8 cellular contexts compared by ENCODE assay signal in the genomic region with DNA sequence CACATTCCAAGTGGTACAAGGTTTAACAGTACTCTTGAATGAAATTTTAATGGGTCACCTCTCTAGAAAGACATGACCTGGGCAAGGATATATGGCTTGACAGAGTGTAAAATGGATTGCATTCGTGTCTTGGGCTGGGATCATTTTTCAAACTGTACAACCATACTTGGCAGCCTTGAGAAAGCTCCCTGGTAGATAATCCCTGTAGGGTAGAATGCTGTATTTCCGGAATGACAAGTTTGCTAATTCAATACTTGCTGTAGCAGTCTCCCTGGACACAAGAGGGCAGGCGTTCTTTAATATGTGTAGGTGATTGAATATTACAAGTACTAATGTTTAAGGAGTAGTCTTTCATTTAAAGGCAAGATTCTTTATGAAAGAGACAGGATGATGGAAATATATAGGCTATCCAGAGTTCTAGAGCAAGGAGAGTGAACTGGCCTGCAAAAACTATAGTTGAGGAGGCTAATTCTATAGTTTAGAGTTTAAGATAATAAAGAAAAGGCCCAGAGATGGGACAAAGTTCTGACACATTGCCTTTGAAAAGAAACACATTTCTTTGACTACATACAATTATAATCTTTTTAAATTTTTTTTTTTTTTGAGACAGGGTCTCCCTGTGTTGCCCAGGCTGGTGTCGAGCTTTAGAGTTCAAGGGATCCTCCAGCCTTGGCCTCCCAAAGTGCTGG. TPM values are rescaled to one million over a fixed set of nuclear protein-coding genes. Genes with fewer than 3 reads are reported as not detected.
DNase-seq lines count a peak whose midpoint lies in the region; ATAC-seq and TF ChIP-seq lines count a peak whose summit lies in the region.

No MANE protein-coding gene starts in this region.

- H3K4me1 ChIP-seq in DOHH2 (ENCODE audit: control insufficient read depth, low read length): peaks cover 13% of the 10 kb centered on the region
- H3K4me1 ChIP-seq in thyroid gland: no peaks in the 10 kb centered on the region

- ATAC-seq in left ventricle myocardium superior (peak; percentile 75), HG02623 (IDR thresholded peaks at IDR 0.05; ENCODE audit: unreplicated experiment) (no peak), GM18498 (IDR thresholded peaks at IDR 0.05; ENCODE audit: unreplicated experiment) (no peak)
- ATAC-seq in stimulated activated naive CD8-positive, alpha-beta T cell treated with anti-CD3 and anti-CD28 coated beads, Interleukin-15, Interleukin-2, amounts not matched to agents 100 U/mL and 50 U/mL, for 24 hours: no peak

- no peak overlapping the region for H3K4me2 ChIP-seq in DOHH2 (ENCODE audit: low read length)

- 35 to 36% methylated on average over 4 of the region's 4 CpGs for WGBS in thyroid gland, 2 donors

- H3K27ac ChIP-seq in DOHH2 (ENCODE audit: low read depth, low read length) (no peak overlapping the region), SK-N-MC (no peak overlapping the region), thyroid gland (no peak overlapping the region)

- no peak for TF ChIP-seq POLR2A in thyroid gland (IDR thresholded peaks at IDR 0.05)

- H3K9ac ChIP-seq in SK-N-MC (ENCODE audit: insufficient read length): no peak overlapping the region

- H3F3A ChIP-seq in DOHH2 (ENCODE audit: control insufficient read depth, insufficient read depth): no peaks in the 10 kb centered on the region

- no peaks in the 10 kb centered on the region for H4K20me1 ChIP-seq in DOHH2 (ENCODE audit: control insufficient read depth, insufficient read depth, low read depth, low read length)

- DNase-seq in LHCN-M2 (ENCODE audit: low read depth) (peak; percentile 15), SK-N-MC (ENCODE audit: low read depth, low spot score) (peak; percentile 28), left ventricle myocardium superior (no peak), thyroid gland (peak; percentile 64 to 71)
- DNase-seq in stimulated activated naive CD8-positive, alpha-beta T cell treated with anti-CD3 and anti-CD28 coated beads, Interleukin-15, Interleukin-2, amounts not matched to agents 100 U/mL and 50 U/mL, for 24 hours: no peak

- H3K36me3 ChIP-seq in DOHH2 (ENCODE audit: control insufficient read depth, low read length) (no peaks in the 10 kb centered on the region), SK-N-MC (ENCODE audit: insufficient read depth, low read length) (no peaks in the 10 kb centered on the region), thyroid gland (no peaks in the 10 kb centered on the region)

- H3K9me3 ChIP-seq in DOHH2 (ENCODE audit: control insufficient read depth, insufficient read depth, low read length): no peaks in the 10 kb centered on the region
- H3K9me3 ChIP-seq in SK-N-MC (ENCODE audit: low read depth, low read length): no peaks in the 10 kb centered on the region
- H3K9me3 ChIP-seq in thyroid gland: no peaks in the 10 kb centered on the region

- H3K79me2 ChIP-seq in DOHH2 (ENCODE audit: control insufficient read depth, low read length): no peaks in the 10 kb centered on the region

- intact Hi-C loops in left ventricle myocardium superior (cut with micrococcal nuclease) (loop anchor here (5.0 kb wide), 1 partner anchor 103 kb away; no protein-coding TSS in a partner anchor), thyroid gland (cut with DNase I) (no loop called here)

- no peaks in the 10 kb centered on the region for H3K9me2 ChIP-seq in DOHH2 (replicated peaks; ENCODE audit: control insufficient read depth, low read length)

- no peak overlapping the region for H3K4me3 ChIP-seq in DOHH2 (ENCODE audit: low read length)
- no peak overlapping the region for H3K4me3 ChIP-seq in SK-N-MC
- no peak overlapping the region for H3K4me3 ChIP-seq in thyroid gland (replicated peaks in 1 of 3)

- peak; percentile 73 for TF ChIP-seq CTCF in DOHH2 (IDR thresholded peaks at IDR 0.05; ENCODE audit: low read depth, low read length, poor library complexity, severe bottlenecking)
- TF ChIP-seq CTCF in thyroid gland (IDR thresholded peaks at IDR 0.05): peak in 5 of 6 experiments; percentile 23 to 87 (median 66)

- H3K27me3 ChIP-seq in DOHH2 (ENCODE audit: control insufficient read depth, low read length): no peaks in the 10 kb centered on the region
- H3K27me3 ChIP-seq in thyroid gland: no peaks in the 10 kb centered on the region

RNA-seq across cellular contexts. Expression of a gene that starts 53.4 kb away (rescaled TPM):
- total RNA-seq in LHCN-M2 (2014; rRNA removed) (0.06 and 0.29 TPM in 2 replicates), left ventricle myocardium superior (24.7 TPM), thyroid gland (10 to 100 TPM in 2 of 4 donors, 1 to 10 TPM in 2; 5.1 to 14.5 (median 10.6) TPM)
- 0.38 TPM for polyA plus RNA-seq in LHCN-M2 (2012)

Comparison
In these comparisons a context has a peak if more than half of its experiments do, and no peak if none do; other contexts are left out.
1. DNase-seq: peak in LHCN-M2 (single experiment), SK-N-MC (single experiment) and thyroid gland (2 of 2); none in left ventricle myocardium superior (single experiment) and stimulated activated naive CD8-positive, alpha-beta T cell treated with anti-CD3 and anti-CD28 coated beads, Interleukin-15, Interleukin-2, amounts not matched to agents 100 U/mL and 50 U/mL, for 24 hours (single experiment).